In genomic region chr3:12356175-12356574, GRCh38 we compare ENCODE assay signal across 1 cellular context.
TF ChIP-seq lines count a peak whose summit lies in the region.

No MANE protein-coding gene starts in this region.

TF ChIP-seq in WTC11, 78 proteins besides CTCF, POLR2A, EP300 and RAD21 (continued from another document):
- TF ChIP-seq ZNF512 (CRISPR knock-in tag; IDR thresholded peaks at IDR 0.05; ENCODE audit: borderline replicate concordance) (no peak), RELA (CRISPR knock-in tag; IDR thresholded peaks at IDR 0.05; ENCODE audit: borderline replicate concordance) (no peak), SMAD3 (CRISPR knock-in tag; IDR thresholded peaks at IDR 0.05; ENCODE audit: borderline replicate concordance) (no peak), IRF1 (CRISPR knock-in tag; IDR thresholded peaks at IDR 0.05) (no peak), ZNF423 (CRISPR knock-in tag; IDR thresholded peaks at IDR 0.05) (no peak)
- TF ChIP-seq, protein P1, sequence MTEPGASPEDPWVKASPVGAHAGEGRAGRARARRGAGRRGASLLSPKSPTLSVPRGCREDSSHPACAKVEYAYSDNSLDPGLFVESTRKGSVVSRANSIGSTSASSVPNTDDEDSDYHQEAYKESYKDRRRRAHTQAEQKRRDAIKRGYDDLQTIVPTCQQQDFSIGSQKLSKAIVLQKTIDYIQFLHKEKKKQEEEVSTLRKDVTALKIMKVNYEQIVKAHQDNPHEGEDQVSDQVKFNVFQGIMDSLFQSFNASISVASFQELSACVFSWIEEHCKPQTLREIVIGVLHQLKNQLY (CRISPR knock-in tag; IDR thresholded peaks at IDR 0.05) = no peak
TF ChIP-seq in WTC11: peak in this region for 0.
